20 cellular contexts compared by ENCODE assay signal in genomic region chr19:8922591-8922990, GRCh38.
DNase-seq lines count a peak whose midpoint lies in the region; ATAC-seq, FAIRE-seq and TF ChIP-seq lines count a peak whose summit lies in the region.
"Had no signal": no experiment of that assay in that cellular context is flagged by ENCODE, and none has a peak within 500 bp of the region (broad histone marks: within the 10 kb centered on the region; RNA-seq: fewer than 3 reads in every experiment).

No MANE protein-coding gene starts in this region.

- TF ChIP-seq CTCF in K562 (IDR thresholded peaks at IDR 0.05 in 2 of 3, conservative IDR thresholded peaks at IDR 0.05 in 1 of 3; ENCODE audit: insufficient read depth in 2 of 3, low read depth in 1 of 3, low read length in 3 of 3) (no peak), omental fat pad (IDR thresholded peaks at IDR 0.05) (no peak), psoas muscle (IDR thresholded peaks at IDR 0.05) (no peak)

- H3K4me3 ChIP-seq in HUES6 (ENCODE audit: low read depth, low read length), result peak overlapping the region; percentile 43; the same call in 1 of the 2 replicates
- no peak overlapping the region for H3K4me3 ChIP-seq in K562
- no peak overlapping the region for H3K4me3 ChIP-seq in psoas muscle

- in situ Hi-C loops in K562 (cut with MboI), result no loop called here

- WGBS in K562 (ENCODE audit: insufficient coverage, low coverage, missing lambda C conversion rate), result 3% methylated on average over 11 of the region's 11 CpGs
- WGBS in psoas muscle, 3 donors, result 52 to 58% (median 55%) methylated on average over 11 of the region's 11 CpGs

- peaks cover 3% of the 10 kb centered on the region; the same call in 1 of the 2 replicates for H3K4me1 ChIP-seq in HUES6 (ENCODE audit: control insufficient read depth, insufficient read depth, low read length)
- H3K4me1 ChIP-seq in K562 (replicated peaks in 1 of 2; ENCODE audit: control insufficient read depth in 2 of 2, insufficient read depth in 2 of 2, low read length in 2 of 2), result peaks cover 0 to 4% of the 10 kb centered on the region in 2 experiments; a peak in 1 of 5 replicates
- H3K4me1 ChIP-seq in psoas muscle, result no peaks in the 10 kb centered on the region

- no peaks in the 10 kb centered on the region for H3K36me3 ChIP-seq in HUES6 (ENCODE audit: control insufficient read depth, insufficient read depth, low read length)
- H3K36me3 ChIP-seq in K562 (ENCODE audit: control insufficient read depth, insufficient read depth, low read length), result no peaks in the 10 kb centered on the region
- no peaks in the 10 kb centered on the region for H3K36me3 ChIP-seq in psoas muscle (ENCODE audit: insufficient read depth in 1 of 2, low read depth in 1 of 2)

- H3K4me2 ChIP-seq in K562 (ENCODE audit: insufficient read depth, low read length), result no peak overlapping the region

- TF ChIP-seq EP300 in K562 (IDR thresholded peaks at IDR 0.05; ENCODE audit: low read length), result no peak

- peaks cover 34% of the 10 kb centered on the region; the same call in 1 of the 2 replicates for H3K9me3 ChIP-seq in HUES6 (ENCODE audit: control insufficient read depth, insufficient read depth, low read depth, low read length)
- no peaks in the 10 kb centered on the region for H3K9me3 ChIP-seq in K562 (replicated peaks; ENCODE audit: control insufficient read depth, insufficient read depth, low read depth, low read length)
- H3K9me3 ChIP-seq in psoas muscle, result no peaks in the 10 kb centered on the region

- H3K27ac ChIP-seq in HUES6 (ENCODE audit: low read depth, low read length), result no peak overlapping the region
- no peak overlapping the region for H3K27ac ChIP-seq in K562 (ENCODE audit: extremely low read depth, low read depth, low read length)
- no peak overlapping the region for H3K27ac ChIP-seq in psoas muscle

- DNase-seq in ELF-1 (ENCODE audit: low read depth, low spot score), result peak; percentile 33
- peak; percentile 18 to 62 (median 46) for DNase-seq in K562 (ENCODE audit: extremely low read depth in 1 of 4, low spot score in 3 of 4)
- no peak for DNase-seq in omental fat pad (ENCODE audit: low spot score)
- no peak for DNase-seq in psoas muscle
- no peak for DNase-seq in left lobe of liver (ENCODE audit: low spot score)
- DNase-seq in DMS153 (lab: John Stamatoyannopoulos, UW), result no peak
- no peak for DNase-seq in GF-D8 (lab: John Stamatoyannopoulos, UW)
- DNase-seq: C1 segment of cervical spinal cord; CD8-positive, alpha-beta memory T cell; GOT3; NCI-H1092; NCI-H1436 treated with DMSO at 0.1 percent for 48 hours; NCI-H2029; NCI-H2171; NCI-H526; RPMI8226; SHP77 treated with DMSO at 0.1 percent for 48 hours; T-cell had no signal

- H2AFZ ChIP-seq in K562 (ENCODE audit: low read depth, low read length), result no peak overlapping the region

- BruUV-seq in K562 (replicated peaks; lab: Mats Ljungman, UMichigan), result no TSS peak

- TF ChIP-seq RAD21 in K562 (CRISPR knock-in tag; conservative IDR thresholded peaks at IDR 0.05 in 1 of 2, IDR thresholded peaks at IDR 0.05 in 1 of 2), result no peak

- no peak overlapping the region for H3K9ac ChIP-seq in HUES6 (ENCODE audit: low read length)
- no peak overlapping the region for H3K9ac ChIP-seq in K562 (ENCODE audit: insufficient read depth in 1 of 2, low read depth in 2 of 2, low read length in 2 of 2)

- ATAC-seq in K562, result peak; percentile 79
- ATAC-seq in omental fat pad (ENCODE audit: low FRiP score), result peak; percentile 19
- no peak for ATAC-seq in psoas muscle
- no peak for ATAC-seq in left lobe of liver
- ATAC-seq: SK-N-SH treated with all-trans-retinoic acid at 6 μM for 48 hours, T-cell had no signal

- POLR2A ChIA-PET in K562 (lab: Yijun Ruan, JAX), result no interaction called here

- intact Hi-C loops in K562 (cut with micrococcal nuclease) (no loop called here), psoas muscle (cut with DNase I) (no loop called here)

- H4K20me1 ChIP-seq in K562 (replicated peaks; ENCODE audit: control insufficient read depth, insufficient read depth, low read length), result no peaks in the 10 kb centered on the region

- no peaks in the 10 kb centered on the region for H3K79me2 ChIP-seq in K562 (ENCODE audit: control insufficient read depth, insufficient read depth, low read length)

- H3K9me1 ChIP-seq in K562 (ENCODE audit: control insufficient read depth, insufficient read depth, low read length), result no peaks in the 10 kb centered on the region

- no peak for TF ChIP-seq POLR2A in K562 (conservative IDR thresholded peaks at IDR 0.05)

- no peaks in the 10 kb centered on the region for H3K27me3 ChIP-seq in HUES6 (ENCODE audit: control insufficient read depth, insufficient read depth, low read length)
- H3K27me3 ChIP-seq in K562 (ENCODE audit: control insufficient read depth in 2 of 2, insufficient read depth in 2 of 2, low read length in 2 of 2), result peaks cover 0 to 4% of the 10 kb centered on the region in 2 experiments; a peak in 2 of 5 replicates
- H3K27me3 ChIP-seq in psoas muscle (ENCODE audit: insufficient read depth in 3 of 3, low read length in 2 of 3), result peaks cover 0 to 4% (median 0%) of the 10 kb centered on the region in 3 donors

- no peak for FAIRE-seq in K562 (lab: Jason Lieb, UNC)

- CTCF ChIA-PET in K562 (lab: Yijun Ruan, JAX; ENCODE audit: low intra/inter-chr PET ratio), result interaction anchor here (0.6 kb wide), 1 partner anchor 949 kb away, joined by 5 read pairs; no protein-coding TSS in a partner anchor

TF ChIP-seq in K562, 482 proteins besides CTCF, POLR2A, EP300 and RAD21:
- TF ChIP-seq FOXJ2 (tag; IDR thresholded peaks at IDR 0.05) (no peak), ZNF133 (CRISPR knock-in tag; IDR thresholded peaks at IDR 0.05) (no peak), IFI16 (CRISPR knock-in tag; IDR thresholded peaks at IDR 0.05) (no peak), EGR1 (conservative IDR thresholded peaks at IDR 0.05) (peak; percentile 33), ZBTB17 (CRISPR knock-in tag; IDR thresholded peaks at IDR 0.05) (no peak), FOXK1 (CRISPR knock-in tag; IDR thresholded peaks at IDR 0.05; ENCODE audit: borderline replicate concordance) (no peak), TARDBP (IDR thresholded peaks at IDR 0.05) (no peak), DEAF1 (CRISPR knock-in tag; IDR thresholded peaks at IDR 0.05) (no peak)

Comparison
In these comparisons a context has a peak if more than half of its experiments do, and no peak if none do; other contexts are left out.
1. DNase-seq: peak in ELF-1 (single experiment) and K562 (4 of 4); none in omental fat pad (single experiment), psoas muscle (0 of 2), left lobe of liver (single experiment), DMS153 (single experiment) and GF-D8 (single experiment).
2. ATAC-seq: peak in K562 (single experiment) and omental fat pad (single experiment); none in psoas muscle (0 of 4) and left lobe of liver (single experiment).